Comparison of ENCODE assay signal across 11 cellular contexts in genomic region chr4:48375651-48376291, GRCh38. TPM values are rescaled to one million over a fixed set of nuclear protein-coding genes. Genes with fewer than 3 reads are reported as not detected.
DNase-seq lines count a peak whose midpoint lies in the region; ATAC-seq and TF ChIP-seq lines count a peak whose summit lies in the region.
"Had no signal": no experiment of that assay in that cellular context is flagged by ENCODE, and none has a peak within 500 bp of the region (broad histone marks: within the 10 kb centered on the region; RNA-seq: fewer than 3 reads in every experiment).

No MANE protein-coding gene starts in this region.

- TF ChIP-seq POLR2A in uterus (IDR thresholded peaks at IDR 0.05): no peak

- H3K4me1 Mint-ChIP-seq in WTC11: peaks cover 24% of the 10 kb centered on the region
- peaks cover 33% of the 10 kb centered on the region for H3K4me1 Mint-ChIP-seq in CD8-positive, alpha-beta T cell (ENCODE audit: low read depth)

- H3K36me3 ChIP-seq in left lung (no peaks in the 10 kb centered on the region), uterus (no peaks in the 10 kb centered on the region)
- H3K36me3 ChIP-seq in CD8-positive, alpha-beta T cell (ENCODE audit: insufficient read depth, low read length): no peaks in the 10 kb centered on the region

- H3K27me3 Mint-ChIP-seq in WTC11 (ENCODE audit: low read depth): no peaks in the 10 kb centered on the region
- no peaks in the 10 kb centered on the region for H3K27me3 Mint-ChIP-seq in CD8-positive, alpha-beta T cell (ENCODE audit: low read depth)

- DNase-seq in AG08395 (ENCODE audit: low spot score) (peak; percentile 31), WTC11 (ENCODE audit: low spot score) (no peak), left lung (peak in 1 of 2 donors; percentile 45), GM19238 (ENCODE audit: insufficient read length, low spot score) (no peak), uterus (no peak)
- DNase-seq in CD8-positive, alpha-beta T cell: no peak
- DNase-seq: central memory CD4-positive, alpha-beta T cell; SHP77 treated with DMSO at 0.1 percent for 48 hours had no signal

- TF ChIP-seq CTCF in WTC11 (IDR thresholded peaks at IDR 0.05) (no peak), left lung (IDR thresholded peaks at IDR 0.05) (no peak), uterus (IDR thresholded peaks at IDR 0.05) (no peak)
- TF ChIP-seq CTCF in CD8-positive, alpha-beta T cell (IDR thresholded peaks at IDR 0.05): no peak

- H3K27me3 ChIP-seq in left lung (no peaks in the 10 kb centered on the region), uterus (no peaks in the 10 kb centered on the region)
- no peaks in the 10 kb centered on the region for H3K27me3 ChIP-seq in CD8-positive, alpha-beta T cell (ENCODE audit: insufficient read depth, low read length)
- H3K27me3 ChIP-seq: right atrium auricular region had no signal

- H3K4me3 ChIP-seq in left lung: no peak overlapping the region
- no peak overlapping the region for H3K4me3 ChIP-seq in uterus
- no peak overlapping the region for H3K4me3 ChIP-seq in CD8-positive, alpha-beta T cell (ENCODE audit: low read depth, low read length)
- H3K4me3 ChIP-seq: right atrium auricular region had no signal

- H3K27ac ChIP-seq in left lung (no peak overlapping the region), uterus (no peak overlapping the region)
- no peak overlapping the region for H3K27ac ChIP-seq in CD8-positive, alpha-beta T cell (ENCODE audit: low read depth, low read length)
- H3K27ac ChIP-seq: right atrium auricular region had no signal

- no peak for TF ChIP-seq RAD21 in Ishikawa (IDR thresholded peaks at IDR 0.05; ENCODE audit: low read depth)

- no peak for TF ChIP-seq EP300 in Ishikawa (IDR thresholded peaks at IDR 0.05; ENCODE audit: borderline replicate concordance)

- CTCF ChIA-PET in WTC11 (lab: Charles Lee): interaction anchor here (0.6 kb wide), 1 partner anchor 569 kb away, joined by 4 read pairs; no protein-coding TSS in a partner anchor
- CTCF ChIA-PET in CD8-positive, alpha-beta T cell (lab: Charles Lee): no interaction called here

- intact Hi-C loops in left lung (cut with DNase I) (no loop called here), uterus (cut with DNase I; ENCODE audit: low total_unique reads) (no loop called here)
- intact Hi-C loops in CD8-positive, alpha-beta T cell (cut with DNase I, micrococcal nuclease): loop anchor here in 1 of 2 experiments (5.0 kb wide), 1 partner anchor 33 kb away; the partner anchor contains the start of gene SLAIN2

- no peaks in the 10 kb centered on the region for H3K9me3 Mint-ChIP-seq in WTC11
- no peaks in the 10 kb centered on the region for H3K9me3 Mint-ChIP-seq in CD8-positive, alpha-beta T cell

- H3K27ac Mint-ChIP-seq in WTC11: peak overlapping the region; percentile 88
- no peak overlapping the region for H3K27ac Mint-ChIP-seq in CD8-positive, alpha-beta T cell

- H3K9me3 ChIP-seq in left lung: no peaks in the 10 kb centered on the region
- H3K9me3 ChIP-seq in uterus: no peaks in the 10 kb centered on the region
- H3K9me3 ChIP-seq in CD8-positive, alpha-beta T cell (ENCODE audit: low read length): no peaks in the 10 kb centered on the region
- H3K9me3 ChIP-seq: right atrium auricular region had no signal

- no peak overlapping the region for H3K4me3 Mint-ChIP-seq in WTC11
- no peak overlapping the region for H3K4me3 Mint-ChIP-seq in CD8-positive, alpha-beta T cell

- POLR2A ChIA-PET in WTC11 (lab: Charles Lee): no interaction called here
- POLR2A ChIA-PET in CD8-positive, alpha-beta T cell (lab: Charles Lee): no interaction called here

- no peaks in the 10 kb centered on the region for H3K36me3 Mint-ChIP-seq in WTC11
- H3K36me3 Mint-ChIP-seq in CD8-positive, alpha-beta T cell: peaks cover 51% of the 10 kb centered on the region

- H3K4me1 ChIP-seq in left lung (peaks cover 0 to 30% of the 10 kb centered on the region in 2 donors), uterus (no peaks in the 10 kb centered on the region)
- H3K4me1 ChIP-seq in CD8-positive, alpha-beta T cell (ENCODE audit: insufficient read depth, low read length): no peaks in the 10 kb centered on the region
- H3K4me1 ChIP-seq: right atrium auricular region had no signal

- ATAC-seq in WTC11: no peak
- peak; percentile 84 for ATAC-seq in left lung
- ATAC-seq in GM19328 (IDR thresholded peaks at IDR 0.05; ENCODE audit: unreplicated experiment): no peak
- no peak for ATAC-seq in CD8-positive, alpha-beta T cell

TF ChIP-seq in Ishikawa, 13 proteins besides CTCF, POLR2A, EP300 and RAD21:
- TF ChIP-seq CEBPB (IDR thresholded peaks at IDR 0.05) (peak; percentile 30; the same call in 1 of the 2 replicates), ZBTB7A (IDR thresholded peaks at IDR 0.05; ENCODE audit: low read depth) (no peak)

TF ChIP-seq in WTC11, 78 proteins besides CTCF, POLR2A, EP300 and RAD21:
- TF ChIP-seq SMAD4 (CRISPR knock-in tag; IDR thresholded peaks at IDR 0.05) (no peak), ZNF423 (CRISPR knock-in tag; IDR thresholded peaks at IDR 0.05) (no peak), ZNF219 (CRISPR knock-in tag; IDR thresholded peaks at IDR 0.05; ENCODE audit: borderline replicate concordance) (no peak), GTF2I (CRISPR knock-in tag; conservative IDR thresholded peaks at IDR 0.05) (no peak), FOXJ3 (CRISPR knock-in tag; IDR thresholded peaks at IDR 0.05; ENCODE audit: borderline replicate concordance) (no peak), FOXP1 (CRISPR knock-in tag; IDR thresholded peaks at IDR 0.05; ENCODE audit: borderline replicate concordance) (no peak), FOXK1 (CRISPR knock-in tag; IDR thresholded peaks at IDR 0.05) (no peak), TP53 (CRISPR knock-in tag; IDR thresholded peaks at IDR 0.05) (no peak), NFATC4 (CRISPR knock-in tag; IDR thresholded peaks at IDR 0.05) (no peak)
- TF ChIP-seq, protein P1, sequence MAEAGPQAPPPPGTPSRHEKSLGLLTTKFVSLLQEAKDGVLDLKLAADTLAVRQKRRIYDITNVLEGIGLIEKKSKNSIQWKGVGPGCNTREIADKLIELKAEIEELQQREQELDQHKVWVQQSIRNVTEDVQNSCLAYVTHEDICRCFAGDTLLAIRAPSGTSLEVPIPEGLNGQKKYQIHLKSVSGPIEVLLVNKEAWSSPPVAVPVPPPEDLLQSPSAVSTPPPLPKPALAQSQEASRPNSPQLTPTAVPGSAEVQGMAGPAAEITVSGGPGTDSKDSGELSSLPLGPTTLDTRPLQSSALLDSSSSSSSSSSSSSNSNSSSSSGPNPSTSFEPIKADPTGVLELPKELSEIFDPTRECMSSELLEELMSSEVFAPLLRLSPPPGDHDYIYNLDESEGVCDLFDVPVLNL (CRISPR knock-in tag; IDR thresholded peaks at IDR 0.05; ENCODE audit: borderline replicate concordance, low read depth): no peak
TF ChIP-seq in WTC11: peak in this region for 0.

RNA-seq across cellular contexts. Expression of gene SLAIN2, which starts 34.4 kb away (rescaled TPM):
- 31.2 to 35.8 TPM (median 33.8 TPM) in 3 replicates for total RNA-seq in WTC11 (2021)
- 10 to 100 TPM; 82.1 to 87.0 TPM for total RNA-seq in left lung
- 100 to 1,000 TPM in 1 of 4 donors, 10 to 100 TPM in 3; 20.0 to 120 (median 62.0) TPM for total RNA-seq in uterus
- total RNA-seq in CD8-positive, alpha-beta T cell: 10 to 100 TPM; 62.4 to 76.5 TPM
